Comparison of ENCODE assay signal across 34 cellular contexts in genomic region chr3:123262868-123263267, GRCh38.
"Had no signal": no experiment of that assay in that cellular context is flagged by ENCODE, and none has a peak within 500 bp of the region (broad histone marks: within the 10 kb centered on the region; RNA-seq: fewer than 3 reads in every experiment).

No MANE protein-coding gene starts in this region.

- H3K4me3 ChIP-seq: MG63 had no signal

- DNase-seq: Karpas-422, Kasumi-1, MG63, MM.1S, MV-4-11, NCI-H1048, NCI-H1092, NCI-H1092 treated with DMSO at 0.1 percent for 48 hours, NCI-H1105, NCI-H1105 treated with DMSO at 0.1 percent for 48 hours, NCI-H1417, NCI-H1417 treated with DMSO at 0.1 percent for 48 hours, NCI-H1436, NCI-H1436 treated with DMSO at 0.1 percent for 48 hours, NCI-H146, NCI-H1694, NCI-H1694 treated with DMSO at 0.1 percent for 48 hours, NCI-H187, NCI-H187 treated with DMSO at 0.1 percent for 48 hours, NCI-H1930, NCI-H2029, NCI-H2029 treated with DMSO at 0.1 percent for 48 hours, NCI-H2081, NCI-H2081 treated with DMSO at 0.1 percent for 48 hours, NCI-H2107, NCI-H2171, NCI-H2171 treated with DMSO at 0.1 percent for 48 hours, NCI-H2227 treated with DMSO at 0.1 percent for 48 hours, NCI-H226, NCI-H345, NCI-H446, NCI-H446 treated with DMSO at 0.1 percent for 48 hours, NCI-H510A, NCI-H510A treated with DMSO at 0.1 percent for 48 hours had no signal

- H3K27me3 ChIP-seq: MG63 had no signal
